ENCODE assay signal across 8 cellular contexts in the genomic region with DNA sequence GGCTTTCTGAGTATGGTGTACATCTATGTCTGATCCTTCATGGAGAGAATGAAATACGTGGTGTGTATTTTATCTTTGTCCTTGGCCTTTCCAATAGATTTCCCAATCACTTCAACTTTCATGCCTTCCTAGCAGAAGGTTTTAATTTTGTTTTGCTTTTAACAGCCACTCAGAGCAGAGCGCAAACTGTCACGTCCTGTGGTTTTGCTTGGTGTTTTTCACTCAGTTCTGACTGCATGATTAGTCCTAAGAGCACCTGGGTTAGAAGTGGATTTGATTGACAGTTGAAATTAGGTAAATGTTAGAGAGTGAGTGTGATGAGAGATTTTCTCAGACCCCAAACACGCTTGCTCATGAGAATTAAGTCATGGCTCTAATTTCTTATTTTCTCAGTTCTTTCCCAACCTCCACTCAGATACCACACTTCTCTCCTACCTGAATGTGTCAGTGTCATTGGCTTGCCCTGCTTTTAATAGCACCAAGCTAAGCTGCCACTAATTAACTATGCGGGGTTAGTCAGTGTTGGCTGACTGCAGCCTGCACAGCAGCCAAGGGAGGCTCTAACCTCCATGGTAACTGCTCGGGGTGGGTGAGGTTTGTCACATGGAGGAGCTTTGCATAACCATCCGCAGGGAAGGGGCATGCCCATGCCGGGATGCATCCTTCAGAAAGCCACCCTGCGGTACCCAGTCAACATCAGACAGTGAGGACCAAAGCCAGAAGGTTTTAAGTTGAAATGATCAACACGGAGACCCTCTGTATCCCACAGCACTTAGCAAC.
DNase-seq lines count a peak whose midpoint lies in the region; ATAC-seq and TF ChIP-seq lines count a peak whose summit lies in the region.

No MANE protein-coding gene starts in this region.

- H3K4me3 ChIP-seq in foreskin fibroblast (ENCODE audit: low read depth in 1 of 2, low read length in 2 of 2): no peak overlapping the region

- peak overlapping the region; percentile 95 for H3K27ac Mint-ChIP-seq in stimulated activated effector memory CD8-positive, alpha-beta T cell treated with anti-CD3 and anti-CD28 coated beads, Interleukin-12 subunit alpha, Interleukin-12 subunit beta, amount 100 ng/mL, for 72 hours

- H3K9me3 Mint-ChIP-seq in stimulated activated effector memory CD8-positive, alpha-beta T cell treated with anti-CD3 and anti-CD28 coated beads, Interleukin-12 subunit alpha, Interleukin-12 subunit beta, amount 100 ng/mL, for 72 hours: no peaks in the 10 kb centered on the region

- DNase-seq in AG20443 (ENCODE audit: low spot score): peak; percentile 59
- peak; percentile 79 for DNase-seq in RPMI8226
- DNase-seq in foreskin fibroblast: peak; percentile 68 to 80
- no peak for DNase-seq in stimulated activated effector memory CD8-positive, alpha-beta T cell treated with anti-CD3 and anti-CD28 coated beads, Interleukin-12 subunit alpha, Interleukin-12 subunit beta, amount 100 ng/mL, for 72 hours (ENCODE audit: low spot score in 2 of 2)
- no peak for DNase-seq in omental fat pad (ENCODE audit: low spot score)
- no peak for DNase-seq in NCI-H146 (lab: John Stamatoyannopoulos, UW)

- peaks cover 8% of the 10 kb centered on the region for H3K36me3 Mint-ChIP-seq in stimulated activated effector memory CD8-positive, alpha-beta T cell treated with anti-CD3 and anti-CD28 coated beads, Interleukin-12 subunit alpha, Interleukin-12 subunit beta, amount 100 ng/mL, for 72 hours

- peak overlapping the region; percentile 75 for H3K4me3 Mint-ChIP-seq in stimulated activated effector memory CD8-positive, alpha-beta T cell treated with anti-CD3 and anti-CD28 coated beads, Interleukin-12 subunit alpha, Interleukin-12 subunit beta, amount 100 ng/mL, for 72 hours

- peaks cover 28% of the 10 kb centered on the region for H3K4me1 Mint-ChIP-seq in stimulated activated effector memory CD8-positive, alpha-beta T cell treated with anti-CD3 and anti-CD28 coated beads, Interleukin-12 subunit alpha, Interleukin-12 subunit beta, amount 100 ng/mL, for 72 hours

- ATAC-seq in GM18858 (IDR thresholded peaks at IDR 0.05; ENCODE audit: unreplicated experiment) (peak; percentile 86), HG02943 (IDR thresholded peaks at IDR 0.05; ENCODE audit: low read depth, unreplicated experiment) (peak; percentile 81), omental fat pad (ENCODE audit: low FRiP score) (no peak)
- peak; percentile 93 for ATAC-seq in stimulated activated effector memory CD8-positive, alpha-beta T cell treated with anti-CD3 and anti-CD28 coated beads, Interleukin-12 subunit alpha, Interleukin-12 subunit beta, amount 100 ng/mL, for 72 hours

- TF ChIP-seq CTCF in foreskin fibroblast (IDR thresholded peaks at IDR 0.05; ENCODE audit: low read depth, low read length) (no peak), omental fat pad (IDR thresholded peaks at IDR 0.05) (no peak)

Comparison
In these comparisons a context has a peak if more than half of its experiments do, and no peak if none do; other contexts are left out.
1. DNase-seq: peak in AG20443 (single experiment), RPMI8226 (single experiment) and foreskin fibroblast (2 of 2); none in stimulated activated effector memory CD8-positive, alpha-beta T cell treated with anti-CD3 and anti-CD28 coated beads, Interleukin-12 subunit alpha, Interleukin-12 subunit beta, amount 100 ng/mL, for 72 hours (0 of 2), omental fat pad (single experiment) and NCI-H146 (single experiment).